In the genomic region with DNA sequence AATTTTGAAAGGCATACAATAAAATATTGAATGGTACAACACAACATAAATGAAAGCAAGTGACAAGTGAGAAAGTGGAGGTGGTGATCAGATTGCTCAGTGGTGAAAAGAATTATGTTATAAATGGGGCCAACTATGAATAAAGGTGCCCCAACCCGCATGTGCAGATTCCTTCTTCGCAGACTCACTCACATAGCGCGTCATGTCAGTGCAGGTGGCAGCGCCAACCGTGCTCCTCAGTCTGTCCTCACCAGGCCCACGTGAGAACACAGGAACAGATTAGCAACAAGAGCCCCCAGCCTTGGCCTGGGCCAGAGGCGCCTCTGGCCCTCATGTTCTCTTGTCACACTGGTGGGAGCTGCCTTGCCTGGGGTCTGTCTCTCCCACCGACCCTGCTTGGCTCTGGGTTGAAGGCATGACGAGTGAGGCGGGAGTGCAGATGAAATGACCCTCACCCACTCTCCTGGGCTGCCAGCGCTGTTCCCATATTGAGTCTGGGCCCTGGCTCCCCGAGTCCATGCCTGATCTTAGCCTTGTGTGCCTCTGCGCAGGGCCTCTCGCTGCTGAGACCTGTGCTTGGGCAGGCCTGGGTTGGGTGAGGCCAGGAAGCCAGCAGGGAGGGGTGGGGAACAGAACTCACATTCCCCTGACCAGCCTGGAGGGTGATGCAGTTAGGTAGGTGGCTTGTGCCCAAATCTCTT, we compare ENCODE assay signal across 17 cellular contexts. TPM values are rescaled to one million over a fixed set of nuclear protein-coding genes. Genes with fewer than 3 reads are reported as not detected.
A peak's percentile ranks its signal among the peaks of the same experiment; 100 is the strongest.
DNase-seq lines count a peak whose midpoint lies in the region; ATAC-seq and TF ChIP-seq lines count a peak whose summit lies in the region.
"Had no signal": no experiment of that assay in that cellular context is flagged by ENCODE, and none has a peak within 500 bp of the region (broad histone marks: within the 10 kb centered on the region; RNA-seq: fewer than 3 reads in every experiment).

No MANE protein-coding gene starts in this region.

- H3K27ac ChIP-seq in esophagus (ENCODE audit: low read depth in 2 of 2, low read length in 1 of 2), result peak overlapping the region; percentile 91 to 98
- H3K27ac ChIP-seq: epithelial cell of prostate had no signal

- CTCF ChIA-PET in activated CD4-positive, alpha-beta T cell treated with anti-CD3 and anti-CD28 coated beads for 36 hours (lab: Charles Lee), result no interaction called here

- no peaks in the 10 kb centered on the region for H3K27me3 ChIP-seq in esophagus (ENCODE audit: control insufficient read depth in 1 of 2, insufficient read depth in 2 of 2, low read length in 2 of 2)

- WGBS in esophagus, 2 donors, result 72 to 80% methylated on average over 15 of the region's 15 CpGs

- intact Hi-C loops in activated CD4-positive, alpha-beta T cell treated with anti-CD3 and anti-CD28 coated beads for 36 hours (cut with DNase I, micrococcal nuclease), result no loop called here

- H3K27me3 Mint-ChIP-seq in activated CD4-positive, alpha-beta T cell treated with anti-CD3 and anti-CD28 coated beads for 36 hours, result no peaks in the 10 kb centered on the region
- H3K27me3 Mint-ChIP-seq in IgD-negative memory B cell (no peaks in the 10 kb centered on the region), osteocyte (ENCODE audit: unreplicated experiment) (no peaks in the 10 kb centered on the region)
- H3K27me3 Mint-ChIP-seq: activated naive CD8-positive, alpha-beta T cell treated with anti-CD3 and anti-CD28 coated beads, Interleukin-2, amount 10 ng/mL, durations not matched to agents 7 days and 5 days; central memory CD8-positive, alpha-beta T cell; naive thymus-derived CD4-positive, alpha-beta T cell had no signal

- H3K4me3 Mint-ChIP-seq in activated CD4-positive, alpha-beta T cell treated with anti-CD3 and anti-CD28 coated beads for 36 hours, result no peak overlapping the region
- peak overlapping the region; percentile 16 to 80 (median 54) for H3K4me3 Mint-ChIP-seq in IgD-negative memory B cell
- H3K4me3 Mint-ChIP-seq in osteocyte (ENCODE audit: unreplicated experiment), result peak overlapping the region; percentile 68
- H3K4me3 Mint-ChIP-seq: activated naive CD8-positive, alpha-beta T cell treated with anti-CD3 and anti-CD28 coated beads, Interleukin-2, amount 10 ng/mL, durations not matched to agents 7 days and 5 days; central memory CD8-positive, alpha-beta T cell; T-helper 1 cell treated with Interleukin-12 subunit alpha and Interleukin-12 subunit beta and Interleukin-4 antibody, amounts not matched to agents 30 μg/mL and 1 μg/mL, for 36 hours had no signal

- H3K27ac Mint-ChIP-seq in activated CD4-positive, alpha-beta T cell treated with anti-CD3 and anti-CD28 coated beads for 36 hours, result peak overlapping the region; percentile 37
- peak overlapping the region; percentile 41 to 82 (median 46) for H3K27ac Mint-ChIP-seq in IgD-negative memory B cell
- no peak overlapping the region for H3K27ac Mint-ChIP-seq in osteocyte (ENCODE audit: unreplicated experiment)
- H3K27ac Mint-ChIP-seq: T-helper 1 cell treated with Interleukin-12 subunit alpha and Interleukin-12 subunit beta and Interleukin-4 antibody, amounts not matched to agents 30 μg/mL and 1 μg/mL, for 36 hours had no signal

- H3K36me3 ChIP-seq in esophagus (ENCODE audit: control insufficient read depth in 2 of 2, insufficient read depth in 2 of 2, low read length in 1 of 2), result peaks cover 2 to 27% of the 10 kb centered on the region in 2 donors

- no peak overlapping the region for H3K4me3 ChIP-seq in esophagus (ENCODE audit: low read depth in 1 of 2, low read length in 2 of 2)

- no peaks in the 10 kb centered on the region for H3K9me3 Mint-ChIP-seq in activated CD4-positive, alpha-beta T cell treated with anti-CD3 and anti-CD28 coated beads for 36 hours (ENCODE audit: low read depth)
- H3K9me3 Mint-ChIP-seq in IgD-negative memory B cell, result no peaks in the 10 kb centered on the region
- no peaks in the 10 kb centered on the region for H3K9me3 Mint-ChIP-seq in osteocyte (ENCODE audit: unreplicated experiment)
- H3K9me3 Mint-ChIP-seq: activated naive CD8-positive, alpha-beta T cell treated with anti-CD3 and anti-CD28 coated beads, Interleukin-2, amount 10 ng/mL, durations not matched to agents 7 days and 5 days; central memory CD8-positive, alpha-beta T cell; T-helper 1 cell treated with Interleukin-12 subunit alpha and Interleukin-12 subunit beta and Interleukin-4 antibody, amounts not matched to agents 30 μg/mL and 1 μg/mL, for 36 hours had no signal

- no peaks in the 10 kb centered on the region for H3K9me3 ChIP-seq in esophagus (ENCODE audit: control insufficient read depth in 2 of 2, insufficient read depth in 1 of 2, low read depth in 1 of 2, low read length in 1 of 2)
- H3K9me3 ChIP-seq: left ventricle myocardium inferior had no signal

- peaks cover 19% of the 10 kb centered on the region for H3K4me1 Mint-ChIP-seq in activated CD4-positive, alpha-beta T cell treated with anti-CD3 and anti-CD28 coated beads for 36 hours
- H3K4me1 Mint-ChIP-seq in IgD-negative memory B cell (peaks cover 23 to 27% (median 26%) of the 10 kb centered on the region in 3 donors), osteocyte (ENCODE audit: unreplicated experiment) (peaks cover 10% of the 10 kb centered on the region)

- ATAC-seq in activated CD4-positive, alpha-beta T cell treated with anti-CD3 and anti-CD28 coated beads for 36 hours, result no peak
- ATAC-seq: naive thymus-derived CD4-positive, alpha-beta T cell; stimulated activated naive CD8-positive, alpha-beta T cell treated with anti-CD3 and anti-CD28 coated beads, Interleukin-15, Interleukin-2, amounts not matched to agents 100 U/mL and 50 U/mL, for 24 hours had no signal

- no peak for TF ChIP-seq CTCF in osteocyte (IDR thresholded peaks at IDR 0.05)

- peaks cover 30% of the 10 kb centered on the region for H3K36me3 Mint-ChIP-seq in activated CD4-positive, alpha-beta T cell treated with anti-CD3 and anti-CD28 coated beads for 36 hours (ENCODE audit: low read depth)
- H3K36me3 Mint-ChIP-seq in IgD-negative memory B cell, result peaks cover 3% of the 10 kb centered on the region
- peaks cover 6% of the 10 kb centered on the region for H3K36me3 Mint-ChIP-seq in osteocyte (ENCODE audit: unreplicated experiment)

- POLR2A ChIA-PET in activated CD4-positive, alpha-beta T cell treated with anti-CD3 and anti-CD28 coated beads for 36 hours (lab: Charles Lee), result no interaction called here

- peaks cover 0 to 23% of the 10 kb centered on the region in 2 donors for H3K4me1 ChIP-seq in esophagus (ENCODE audit: control insufficient read depth in 2 of 2, insufficient read depth in 2 of 2, low read length in 1 of 2)

- DNase-seq in activated CD4-positive, alpha-beta T cell treated with anti-CD3 and anti-CD28 coated beads for 36 hours, result no peak
- no peak for DNase-seq in activated CD4-positive, alpha-beta T cell treated with anti-CD3 and anti-CD28 coated beads, Interleukin-2, amount 50 U/mL, for 4 hours
- DNase-seq in osteocyte (ENCODE audit: extremely low spot score, unreplicated experiment) (no peak), LoVo (ENCODE audit: low spot score) (no peak), hippocampal formation (lab: John Stamatoyannopoulos, UW) (no peak)
- DNase-seq in stimulated activated naive CD4-positive, alpha-beta T cell (lab: John Stamatoyannopoulos, UW), result no peak
- DNase-seq: activated naive CD8-positive, alpha-beta T cell treated with anti-CD3 and anti-CD28 coated beads, Interleukin-2, amount 10 ng/mL, durations not matched to agents 7 days and 5 days; left ventricle myocardium inferior; naive thymus-derived CD4-positive, alpha-beta T cell; NCI-H1436 treated with DMSO at 0.1 percent for 48 hours; stimulated activated CD4-positive, alpha-beta T cell treated with anti-CD3 and anti-CD28 coated beads, Interleukin-4, amount 100 ng/mL, for 4 hours; stimulated activated naive CD8-positive, alpha-beta T cell treated with anti-CD3 and anti-CD28 coated beads, Interleukin-15, Interleukin-2, amounts not matched to agents 100 U/mL and 50 U/mL, for 24 hours had no signal

RNA-seq across cellular contexts. Expression of a gene that starts 6.4 kb away (rescaled TPM):
- total RNA-seq in activated CD4-positive, alpha-beta T cell treated with anti-CD3 and anti-CD28 coated beads for 36 hours, result 10 to 100 TPM; 55.3 to 59.4 TPM
- 32.1 TPM for polyA plus RNA-seq in IgD-negative memory B cell
- 10 to 100 TPM; 27.4 to 85.3 TPM for polyA plus RNA-seq in esophagus
- total RNA-seq in osteocyte, result 17.1 and 18.2 TPM in 2 replicates

RNA-seq across cellular contexts. Expression of a gene that starts 26.7 kb away (rescaled TPM):
- total RNA-seq in activated CD4-positive, alpha-beta T cell treated with anti-CD3 and anti-CD28 coated beads for 36 hours, result 10 to 100 TPM in 1 of 2 experiments, 1 to 10 TPM in 1; 8.3 to 12.9 TPM
- 33.4 TPM for polyA plus RNA-seq in IgD-negative memory B cell
- 10 to 100 TPM; 57.9 to 65.8 TPM for polyA plus RNA-seq in esophagus
- total RNA-seq in osteocyte, result 27.7 and 35.3 TPM in 2 replicates
